Comparison of ENCODE assay signal across 22 cellular contexts in the genomic region with DNA sequence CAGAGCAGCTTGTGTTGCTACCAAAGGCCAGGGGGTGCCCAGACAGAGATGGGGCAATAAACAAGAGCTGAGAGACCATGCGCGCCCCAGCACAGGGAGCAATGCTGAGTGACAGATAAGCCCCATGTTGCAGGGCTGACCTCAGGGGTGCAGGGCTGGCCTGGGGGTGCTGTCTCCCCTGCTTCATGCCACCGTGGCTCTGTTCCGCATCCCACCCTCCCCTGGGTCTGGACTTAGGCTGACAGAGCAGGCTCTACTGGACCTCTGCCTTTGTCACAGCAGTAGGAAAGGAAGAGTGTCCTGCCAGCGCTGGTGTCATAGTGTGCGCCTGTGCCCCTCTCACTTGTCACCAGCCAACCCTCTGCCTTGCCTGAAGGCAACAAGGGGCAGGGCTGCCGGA.
A peak's percentile ranks its signal among the peaks of the same experiment; 100 is the strongest.
DNase-seq lines count a peak whose midpoint lies in the region; ATAC-seq, FAIRE-seq and TF ChIP-seq lines count a peak whose summit lies in the region.
"Had no signal": no experiment of that assay in that cellular context is flagged by ENCODE, and none has a peak within 500 bp of the region (broad histone marks: within the 10 kb centered on the region; RNA-seq: fewer than 3 reads in every experiment).

No MANE protein-coding gene starts in this region.

- no peak overlapping the region for H3K4me2 ChIP-seq in HepG2 (ENCODE audit: low read depth, low read length)

- H3K4me1 ChIP-seq in right lobe of liver (no peaks in the 10 kb centered on the region), HepG2 (ENCODE audit: insufficient read depth, low read length) (peaks cover 12% of the 10 kb centered on the region), lower lobe of right lung (no peaks in the 10 kb centered on the region), sigmoid colon (no peaks in the 10 kb centered on the region)
- H3K4me1 ChIP-seq: BE2C, SJSA1 had no signal

- no peak overlapping the region for H2AFZ ChIP-seq in HepG2 (ENCODE audit: low read length)

- in situ Hi-C loops in HepG2 (cut with HindIII; ENCODE audit: extremely low pct_ligation_motif_present, low pct_unique_long_range_greater_than_20kb), result no loop called here
- in situ Hi-C loops in GM13977 (cut with MboI; ENCODE audit: low pct_unique_long_range_greater_than_20kb, low sequenced_read_pairs, unreplicated experiment), result no loop called here

- no peak overlapping the region for H3K4me3 ChIP-seq in right lobe of liver
- no peak overlapping the region for H3K4me3 ChIP-seq in HepG2 (replicated peaks in 1 of 3; ENCODE audit: insufficient read depth in 1 of 3, low read depth in 2 of 3, low read length in 3 of 3)
- no peak overlapping the region for H3K4me3 ChIP-seq in lower lobe of right lung
- no peak overlapping the region for H3K4me3 ChIP-seq in sigmoid colon
- H3K4me3 ChIP-seq: SJSA1 had no signal

- TF ChIP-seq POLR2A in right lobe of liver (IDR thresholded peaks at IDR 0.05), result no peak
- TF ChIP-seq POLR2A in HepG2 (IDR thresholded peaks at IDR 0.05; ENCODE audit: insufficient read depth in 1 of 2, low read depth in 2 of 2, low read length in 2 of 2), result no peak
- TF ChIP-seq POLR2A in sigmoid colon (IDR thresholded peaks at IDR 0.05), result no peak

- no peak for TF ChIP-seq RAD21 in HepG2 (CRISPR knock-in tag; IDR thresholded peaks at IDR 0.05)

- intact Hi-C loops in right lobe of liver (cut with DNase I) (no loop called here), HepG2 (cut with micrococcal nuclease; ENCODE audit: unreplicated experiment) (no loop called here), lower lobe of right lung (cut with DNase I) (no loop called here), sigmoid colon (cut with DNase I) (no loop called here)

- H3K9me3 ChIP-seq in right lobe of liver (no peaks in the 10 kb centered on the region), HepG2 (ENCODE audit: low read length) (no peaks in the 10 kb centered on the region), lower lobe of right lung (no peaks in the 10 kb centered on the region), sigmoid colon (no peaks in the 10 kb centered on the region)
- H3K9me3 ChIP-seq: BE2C, SJSA1 had no signal

- no peak for TF ChIP-seq EP300 in HepG2 (IDR thresholded peaks at IDR 0.05; ENCODE audit: low read depth in 2 of 2, low read length in 2 of 2)
- TF ChIP-seq EP300 in HepG2 (CRISPR knock-in tag; IDR thresholded peaks at IDR 0.05; ENCODE audit: borderline replicate concordance), result no peak
- no peak for TF ChIP-seq EP300 in sigmoid colon (IDR thresholded peaks at IDR 0.05)

- no peak overlapping the region for H3K27ac ChIP-seq in right lobe of liver
- H3K27ac ChIP-seq in HepG2 (ENCODE audit: extremely low read length, insufficient read depth, low read length), result no peak overlapping the region
- no peak overlapping the region for H3K27ac ChIP-seq in lower lobe of right lung
- H3K27ac ChIP-seq in sigmoid colon, result no peak overlapping the region
- H3K27ac ChIP-seq: HL-60, SJSA1 had no signal

- no peak overlapping the region for H3K9ac ChIP-seq in HepG2 (ENCODE audit: insufficient read depth, low read depth, low read length)

- no peaks in the 10 kb centered on the region for H3K36me3 ChIP-seq in right lobe of liver
- peaks cover 0 to 2% of the 10 kb centered on the region in 2 experiments; a peak in 2 of 5 replicates for H3K36me3 ChIP-seq in HepG2 (replicated peaks in 1 of 2; ENCODE audit: control insufficient read depth in 1 of 2, insufficient read depth in 2 of 2, low read length in 2 of 2)
- H3K36me3 ChIP-seq in lower lobe of right lung, result no peaks in the 10 kb centered on the region
- no peaks in the 10 kb centered on the region for H3K36me3 ChIP-seq in sigmoid colon
- H3K36me3 ChIP-seq: BE2C, SJSA1 had no signal

- BruUV-seq in HepG2 (replicated peaks; lab: Mats Ljungman, UMichigan), result no TSS peak

- POLR2A ChIA-PET in HepG2 (lab: Yijun Ruan, JAX), result no interaction called here

- no peak for ATAC-seq in right lobe of liver
- ATAC-seq in HepG2, result no peak
- ATAC-seq in lower lobe of right lung, result no peak
- ATAC-seq in GM19395 (IDR thresholded peaks at IDR 0.05; ENCODE audit: unreplicated experiment), result no peak
- ATAC-seq: Panc1 had no signal

- no peaks in the 10 kb centered on the region for H3K27me3 ChIP-seq in right lobe of liver
- H3K27me3 ChIP-seq in HepG2 (ENCODE audit: control insufficient read depth in 1 of 2, insufficient read depth in 2 of 2, low read length in 2 of 2), result no peaks in the 10 kb centered on the region
- H3K27me3 ChIP-seq in lower lobe of right lung (ENCODE audit: low read depth), result peaks cover 3% of the 10 kb centered on the region
- peaks cover 0 to 5% (median 0%) of the 10 kb centered on the region in 3 donors for H3K27me3 ChIP-seq in sigmoid colon
- H3K27me3 ChIP-seq: BE2C, SJSA1 had no signal

- CTCF ChIA-PET in HepG2 (lab: Yijun Ruan, JAX; ENCODE audit: low intra/inter-chr PET ratio, low total read pairs), result no interaction called here

- no peaks in the 10 kb centered on the region for H3K79me2 ChIP-seq in HepG2 (ENCODE audit: insufficient read depth, low read length)

- WGBS in right lobe of liver (ENCODE audit: insufficient coverage, low coverage, low lambda C conversion rate, missing lambda C conversion rate), result no CpG with 5 or more reads among the region's 7 CpGs
- WGBS in HepG2 (ENCODE audit: low lambda C conversion rate), result 98% methylated on average over 5 of the region's 7 CpGs
- WGBS in sigmoid colon, 2 donors, result 90 to 92% methylated on average over 7 of the region's 7 CpGs

- peaks cover 18% of the 10 kb centered on the region; the same call in 1 of the 2 replicates for H4K20me1 ChIP-seq in HepG2 (ENCODE audit: insufficient read depth, low read length)

- TF ChIP-seq CTCF in right lobe of liver (IDR thresholded peaks at IDR 0.05) (no peak), HepG2 (CRISPR knock-in tag; IDR thresholded peaks at IDR 0.05) (no peak), lower lobe of right lung (IDR thresholded peaks at IDR 0.05) (no peak), sigmoid colon (IDR thresholded peaks at IDR 0.05) (no peak), GM13977 (IDR thresholded peaks at IDR 0.05; ENCODE audit: extremely low read depth, insufficient read depth, missing control alignments) (no peak)

- FAIRE-seq in HepG2 (lab: Jason Lieb, UNC), result no peak

- peak in 2 of 3 donors; percentile 37 to 39 for DNase-seq in right lobe of liver
- no peak for DNase-seq in HepG2 (ENCODE audit: low spot score)
- DNase-seq in lower lobe of right lung, result peak; percentile 25
- DNase-seq in sigmoid colon, result peak; percentile 40
- no peak for DNase-seq in nucleus accumbens (lab: John Stamatoyannopoulos, UW)
- no peak for DNase-seq in GM13977 (ENCODE audit: low spot score)
- DNase-seq: BE2C; CD4-positive, CD25-positive, alpha-beta regulatory T cell; DMS79; H7; KG1; NCI-H1092 treated with DMSO at 0.1 percent for 48 hours; NCI-H1436 treated with DMSO at 0.1 percent for 48 hours; NCI-H1930; NCI-H2227 treated with DMSO at 0.1 percent for 48 hours; NCI-H510A; NCI-H748 treated with DMSO at 0.1 percent for 48 hours; NK-92 treated with Interleukin-12 subunit alpha and Interleukin-12 subunit beta, amount 100 ng/mL, for 24 hours had no signal

TF ChIP-seq in HepG2, 621 proteins besides CTCF, POLR2A, EP300 and RAD21 (continues in another document):
- TF ChIP-seq ASH2L (IDR thresholded peaks at IDR 0.05; ENCODE audit: insufficient read length, low read depth, low read length), result no peak
- TF ChIP-seq ZNF207 (IDR thresholded peaks at IDR 0.05; ENCODE audit: borderline replicate concordance), result no peak
- no peak for TF ChIP-seq ZNF879 (CRISPR knock-in tag; IDR thresholded peaks at IDR 0.05)
- no peak for TF ChIP-seq ZFY (CRISPR knock-in tag; IDR thresholded peaks at IDR 0.05)
- TF ChIP-seq NFE2 (CRISPR knock-in tag; IDR thresholded peaks at IDR 0.05), result no peak
- no peak for TF ChIP-seq DNMT1 (CRISPR knock-in tag; IDR thresholded peaks at IDR 0.05)
- no peak for TF ChIP-seq SETDB1 (CRISPR knock-in tag; IDR thresholded peaks at IDR 0.05; ENCODE audit: borderline replicate concordance)
- TF ChIP-seq CSRNP1 (CRISPR knock-in tag; IDR thresholded peaks at IDR 0.05), result no peak
- TF ChIP-seq FOXP1 (IDR thresholded peaks at IDR 0.05), result no peak
- no peak for TF ChIP-seq FOXP1 (CRISPR knock-in tag; IDR thresholded peaks at IDR 0.05)
- TF ChIP-seq, protein P1, sequence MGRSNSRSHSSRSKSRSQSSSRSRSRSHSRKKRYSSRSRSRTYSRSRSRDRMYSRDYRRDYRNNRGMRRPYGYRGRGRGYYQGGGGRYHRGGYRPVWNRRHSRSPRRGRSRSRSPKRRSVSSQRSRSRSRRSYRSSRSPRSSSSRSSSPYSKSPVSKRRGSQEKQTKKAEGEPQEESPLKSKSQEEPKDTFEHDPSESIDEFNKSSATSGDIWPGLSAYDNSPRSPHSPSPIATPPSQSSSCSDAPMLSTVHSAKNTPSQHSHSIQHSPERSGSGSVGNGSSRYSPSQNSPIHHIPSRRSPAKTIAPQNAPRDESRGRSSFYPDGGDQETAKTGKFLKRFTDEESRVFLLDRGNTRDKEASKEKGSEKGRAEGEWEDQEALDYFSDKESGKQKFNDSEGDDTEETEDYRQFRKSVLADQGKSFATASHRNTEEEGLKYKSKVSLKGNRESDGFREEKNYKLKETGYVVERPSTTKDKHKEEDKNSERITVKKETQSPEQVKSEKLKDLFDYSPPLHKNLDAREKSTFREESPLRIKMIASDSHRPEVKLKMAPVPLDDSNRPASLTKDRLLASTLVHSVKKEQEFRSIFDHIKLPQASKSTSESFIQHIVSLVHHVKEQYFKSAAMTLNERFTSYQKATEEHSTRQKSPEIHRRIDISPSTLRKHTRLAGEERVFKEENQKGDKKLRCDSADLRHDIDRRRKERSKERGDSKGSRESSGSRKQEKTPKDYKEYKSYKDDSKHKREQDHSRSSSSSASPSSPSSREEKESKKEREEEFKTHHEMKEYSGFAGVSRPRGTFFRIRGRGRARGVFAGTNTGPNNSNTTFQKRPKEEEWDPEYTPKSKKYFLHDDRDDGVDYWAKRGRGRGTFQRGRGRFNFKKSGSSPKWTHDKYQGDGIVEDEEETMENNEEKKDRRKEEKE (IDR thresholded peaks at IDR 0.05), result no peak

Comparison
In these comparisons a context has a peak if more than half of its experiments do, and no peak if none do; other contexts are left out.
1. DNase-seq: peak in right lobe of liver (2 of 3), lower lobe of right lung (single experiment) and sigmoid colon (single experiment); none in HepG2 (single experiment), nucleus accumbens (0 of 56) and GM13977 (single experiment).